ENCODE assay signal across 31 cellular contexts in genomic region chr13:107545946-107546502, GRCh38.
DNase-seq lines count a peak whose midpoint lies in the region; ATAC-seq and TF ChIP-seq lines count a peak whose summit lies in the region.
"Had no signal": no experiment of that assay in that cellular context is flagged by ENCODE, and none has a peak within 500 bp of the region (broad histone marks: within the 10 kb centered on the region; RNA-seq: fewer than 3 reads in every experiment).

No MANE protein-coding gene starts in this region.

- H3K27me3 Mint-ChIP-seq in Calu3 (ENCODE audit: unreplicated experiment) (no peaks in the 10 kb centered on the region), natural killer cell (ENCODE audit: low read depth in 2 of 2) (no peaks in the 10 kb centered on the region)
- H3K27me3 Mint-ChIP-seq: activated CD4-positive, alpha-beta T cell treated with anti-CD3 and anti-CD28 coated beads, Interleukin-2, amount 10 ng/mL, durations not matched to agents 24 days and 14 days; B cell; CD8-positive, alpha-beta memory T cell; naive B cell; stimulated activated memory B cell treated with anti-CD40 and anti-IgM and Interleukin-4, amounts not matched to agents 10 μg/mL and 1 μg/mL and 100 μg/mL, for 72 hours had no signal

- H3K4me1 ChIP-seq in body of pancreas, result no peaks in the 10 kb centered on the region
- no peaks in the 10 kb centered on the region for H3K4me1 ChIP-seq in A673 (ENCODE audit: insufficient read depth, low read length, poor library complexity, severe bottlenecking)
- H3K4me1 ChIP-seq in PC-9 (replicated peaks; ENCODE audit: insufficient read depth), result no peaks in the 10 kb centered on the region
- H3K4me1 ChIP-seq: esophagus muscularis mucosa, spleen, suprapubic skin, uterus had no signal

- no peak overlapping the region for H3K27ac Mint-ChIP-seq in Calu3 (ENCODE audit: unreplicated experiment)
- no peak overlapping the region for H3K27ac Mint-ChIP-seq in natural killer cell
- H3K27ac Mint-ChIP-seq: activated CD4-positive, alpha-beta T cell treated with anti-CD3 and anti-CD28 coated beads, Interleukin-2, amount 10 ng/mL, durations not matched to agents 24 days and 14 days; B cell; CD8-positive, alpha-beta memory T cell; endodermal cell; naive B cell; stimulated activated memory B cell treated with anti-CD40 and anti-IgM and Interleukin-4, amounts not matched to agents 10 μg/mL and 1 μg/mL and 100 μg/mL, for 72 hours; T-helper 2 cell treated with Interferon-gamma antibody and Interleukin-4, amounts not matched to agents 5 μg/mL and 100 μg/mL, for 36 hours had no signal

- H3K4me3 ChIP-seq in body of pancreas (no peak overlapping the region), A673 (ENCODE audit: low read depth, low read length, poor library complexity, severe bottlenecking) (no peak overlapping the region), PC-9 (no peak overlapping the region)
- H3K4me3 ChIP-seq: esophagus muscularis mucosa, hepatocyte, spleen, suprapubic skin, uterus had no signal

- no peak for TF ChIP-seq CTCF in Calu3 (IDR thresholded peaks at IDR 0.05; ENCODE audit: unreplicated experiment)
- no peak for TF ChIP-seq CTCF in body of pancreas (IDR thresholded peaks at IDR 0.05)
- no peak for TF ChIP-seq CTCF in A673 (conservative IDR thresholded peaks at IDR 0.05; ENCODE audit: low read depth, low read length)
- TF ChIP-seq CTCF in natural killer cell (IDR thresholded peaks at IDR 0.05), result no peak
- no peak for TF ChIP-seq CTCF in PC-9 (conservative IDR thresholded peaks at IDR 0.05)

- intact Hi-C loops in Calu3 (cut with micrococcal nuclease; ENCODE audit: unreplicated experiment) (no loop called here), body of pancreas (cut with DNase I) (no loop called here), A673 (cut with micrococcal nuclease; ENCODE audit: unreplicated experiment) (no loop called here), natural killer cell (cut with micrococcal nuclease) (no loop called here), PC-9 (cut with micrococcal nuclease; ENCODE audit: unreplicated experiment) (no loop called here)

- peak; percentile 0 for DNase-seq in Calu3
- DNase-seq in NCI-H1417 treated with DMSO at 0.1 percent for 48 hours (lab: John Stamatoyannopoulos, UW), result peak; percentile 80
- DNase-seq in NCI-H2227 treated with DMSO at 0.1 percent for 48 hours (lab: John Stamatoyannopoulos, UW), result peak; percentile 61
- peak in 1 of 4 donors; percentile 13 for DNase-seq in body of pancreas
- DNase-seq in activated CD4-positive, alpha-beta T cell treated with anti-CD3 and anti-CD28 coated beads, Interleukin-2, amount 50 U/mL, for 48 hours, result no peak
- no peak for DNase-seq in A673 (ENCODE audit: low spot score)
- no peak for DNase-seq in natural killer cell
- no peak for DNase-seq in PC-9
- DNase-seq: activated CD4-positive, alpha-beta T cell treated with anti-CD3 and anti-CD28 coated beads, Interleukin-2, amount 10 ng/mL, durations not matched to agents 24 days and 14 days; activated naive CD4-positive, alpha-beta T cell treated with anti-CD3 and anti-CD28 coated beads, Interleukin-2, amount 50 U/mL, for 16 hours; CD8-positive, alpha-beta memory T cell; cortex of kidney; DND-41; endodermal cell; foreskin melanocyte; immature natural killer cell; KBM-7; MM.1S; naive B cell; NCI-H2171; occipital lobe; retina; spleen; stimulated activated CD4-positive, alpha-beta T cell treated with anti-CD3 and anti-CD28 coated beads, Interleukin-2, amount 100 ng/mL, for 48 hours; uterus had no signal

- H3K27me3 ChIP-seq in body of pancreas (no peaks in the 10 kb centered on the region), A673 (replicated peaks; ENCODE audit: insufficient read depth, low read depth, low read length, poor library complexity) (no peaks in the 10 kb centered on the region), PC-9 (ENCODE audit: insufficient read depth, low read depth) (no peaks in the 10 kb centered on the region)
- H3K27me3 ChIP-seq: esophagus muscularis mucosa, hepatocyte, spleen, suprapubic skin, uterus had no signal

- H3K9me3 ChIP-seq in body of pancreas (no peaks in the 10 kb centered on the region), A673 (ENCODE audit: low read depth, low read length, poor library complexity, severe bottlenecking) (no peaks in the 10 kb centered on the region), PC-9 (ENCODE audit: insufficient read depth, low read depth) (no peaks in the 10 kb centered on the region)
- H3K9me3 ChIP-seq: esophagus muscularis mucosa, suprapubic skin, uterus had no signal

- H3F3A ChIP-seq in PC-9 (ENCODE audit: insufficient read depth, low read depth), result no peaks in the 10 kb centered on the region

- H3K36me3 ChIP-seq in body of pancreas (replicated peaks in 1 of 2; ENCODE audit: insufficient read depth in 1 of 2, low read depth in 2 of 2) (no peaks in the 10 kb centered on the region), A673 (ENCODE audit: insufficient read depth, low read length, poor library complexity, severe bottlenecking) (no peaks in the 10 kb centered on the region), PC-9 (ENCODE audit: low read depth) (no peaks in the 10 kb centered on the region)
- H3K36me3 ChIP-seq: esophagus muscularis mucosa, spleen, suprapubic skin, uterus had no signal

- H3K36me3 Mint-ChIP-seq in Calu3 (ENCODE audit: insufficient read depth, unreplicated experiment) (no peaks in the 10 kb centered on the region), natural killer cell (no peaks in the 10 kb centered on the region)
- H3K36me3 Mint-ChIP-seq: CD8-positive, alpha-beta memory T cell; immature natural killer cell; naive B cell; stimulated activated memory B cell treated with anti-CD40 and anti-IgM and Interleukin-4, amounts not matched to agents 10 μg/mL and 1 μg/mL and 100 μg/mL, for 72 hours had no signal

- no peaks in the 10 kb centered on the region for H3K4me1 Mint-ChIP-seq in Calu3 (ENCODE audit: low read depth, unreplicated experiment)
- no peaks in the 10 kb centered on the region for H3K4me1 Mint-ChIP-seq in natural killer cell
- H3K4me1 Mint-ChIP-seq: activated CD4-positive, alpha-beta T cell treated with anti-CD3 and anti-CD28 coated beads, Interleukin-2, amount 10 ng/mL, durations not matched to agents 24 days and 14 days; B cell; CD8-positive, alpha-beta memory T cell; endodermal cell; immature natural killer cell; naive B cell; stimulated activated memory B cell treated with anti-CD40 and anti-IgM and Interleukin-4, amounts not matched to agents 10 μg/mL and 1 μg/mL and 100 μg/mL, for 72 hours had no signal

- POLR2A ChIA-PET in A673 (lab: Charles Lee; ENCODE audit: low non-redundant PET), result no interaction called here
- POLR2A ChIA-PET in PC-9 (lab: Charles Lee; ENCODE audit: unreplicated experiment), result no interaction called here

- BruUV-seq in Calu3 (replicated peaks; lab: Mats Ljungman, UMichigan), result no TSS peak
- BruUV-seq in A673 (replicated peaks; lab: Mats Ljungman, UMichigan), result no TSS peak
- BruUV-seq in PC-9 (replicated peaks; lab: Mats Ljungman, UMichigan), result no TSS peak

- H2AFZ ChIP-seq in PC-9, result no peak overlapping the region
- H2AFZ ChIP-seq: hepatocyte had no signal

- H4K20me1 ChIP-seq in PC-9 (ENCODE audit: insufficient read depth), result no peaks in the 10 kb centered on the region

- no peak overlapping the region for H3K4me3 Mint-ChIP-seq in Calu3 (ENCODE audit: low read depth, unreplicated experiment)
- no peak overlapping the region for H3K4me3 Mint-ChIP-seq in natural killer cell
- H3K4me3 Mint-ChIP-seq: activated CD4-positive, alpha-beta T cell treated with anti-CD3 and anti-CD28 coated beads, Interleukin-2, amount 10 ng/mL, durations not matched to agents 24 days and 14 days; B cell; CD8-positive, alpha-beta memory T cell; endodermal cell; immature natural killer cell; naive B cell; stimulated activated memory B cell treated with anti-CD40 and anti-IgM and Interleukin-4, amounts not matched to agents 10 μg/mL and 1 μg/mL and 100 μg/mL, for 72 hours; T-helper 2 cell treated with Interferon-gamma antibody and Interleukin-4, amounts not matched to agents 5 μg/mL and 100 μg/mL, for 36 hours had no signal

- no peak for TF ChIP-seq POLR2A in body of pancreas (IDR thresholded peaks at IDR 0.05)

- ATAC-seq in body of pancreas (peak; percentile 53), natural killer cell (no peak)
- ATAC-seq: stimulated activated memory B cell treated with anti-CD40 and anti-IgM and Interleukin-4, amounts not matched to agents 10 μg/mL and 1 μg/mL and 100 μg/mL, for 72 hours had no signal

- WGBS in body of pancreas, 2 donors, result 28 to 33% methylated on average over 5 of the region's 5 CpGs

- H3K27ac ChIP-seq in body of pancreas (no peak overlapping the region), A673 (ENCODE audit: low read depth, low read length, poor library complexity, severe bottlenecking) (no peak overlapping the region), PC-9 (no peak overlapping the region)
- H3K27ac ChIP-seq: esophagus muscularis mucosa, hepatocyte, spleen, suprapubic skin, uterus had no signal

- H3K9me2 ChIP-seq in PC-9 (ENCODE audit: insufficient read depth), result no peaks in the 10 kb centered on the region

- H3K4me2 ChIP-seq in PC-9, result no peak overlapping the region
- H3K4me2 ChIP-seq: hepatocyte had no signal

- H3K9me3 Mint-ChIP-seq in Calu3 (ENCODE audit: low read depth, unreplicated experiment), result no peaks in the 10 kb centered on the region
- H3K9me3 Mint-ChIP-seq in natural killer cell, result peaks cover 10 to 12% of the 10 kb centered on the region in 2 donors
- H3K9me3 Mint-ChIP-seq: endodermal cell had no signal

- H3K79me2 ChIP-seq in PC-9 (ENCODE audit: low read depth), result no peaks in the 10 kb centered on the region
- H3K79me2 ChIP-seq: hepatocyte had no signal

- CTCF ChIA-PET in Calu3 (lab: Charles Lee) (no interaction called here), A673 (lab: Charles Lee) (no interaction called here), PC-9 (lab: Charles Lee) (no interaction called here)

Comparison
In these comparisons a context has a peak if more than half of its experiments do, and no peak if none do; other contexts are left out.
1. DNase-seq: peak in Calu3 (single experiment), NCI-H1417 treated with DMSO at 0.1 percent for 48 hours (single experiment) and NCI-H2227 treated with DMSO at 0.1 percent for 48 hours (single experiment); none in activated CD4-positive, alpha-beta T cell treated with anti-CD3 and anti-CD28 coated beads, Interleukin-2, amount 50 U/mL, for 48 hours (0 of 2), A673 (single experiment), natural killer cell (single experiment) and PC-9 (0 of 2).